2 cellular contexts compared by ENCODE assay signal in the genomic region with DNA sequence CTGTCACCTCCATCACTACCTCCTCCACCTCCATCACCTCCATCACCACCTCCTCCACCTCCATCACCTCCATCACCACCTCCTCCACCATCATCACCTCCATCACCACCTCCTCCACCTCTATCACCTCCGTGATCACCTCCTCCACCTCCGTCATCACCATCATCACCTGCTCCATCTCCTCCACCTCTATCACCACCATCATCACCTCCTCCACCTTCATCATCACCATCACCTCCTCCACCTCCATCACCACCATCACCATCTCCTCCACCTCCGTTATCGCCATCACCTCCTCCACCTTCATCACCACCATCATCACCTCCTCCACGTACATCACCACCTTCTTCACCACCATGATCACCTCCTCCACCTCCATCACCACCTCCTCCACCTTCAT. TPM values are rescaled to one million over a fixed set of nuclear protein-coding genes. Genes with fewer than 3 reads are reported as not detected.
"Had no signal": no experiment of that assay in that cellular context is flagged by ENCODE, and none has a peak within 500 bp of the region (broad histone marks: within the 10 kb centered on the region; RNA-seq: fewer than 3 reads in every experiment).

No MANE protein-coding gene starts in this region.

RNA-seq across cellular contexts. Expression of gene ADGRG5, which starts 26.3 kb away (rescaled TPM):
- total RNA-seq: mammary epithelial cell, osteocyte had no signal
- polyA plus RNA-seq: mammary epithelial cell had no signal
